Comparison of ENCODE assay signal across 8 cellular contexts in the genomic region with DNA sequence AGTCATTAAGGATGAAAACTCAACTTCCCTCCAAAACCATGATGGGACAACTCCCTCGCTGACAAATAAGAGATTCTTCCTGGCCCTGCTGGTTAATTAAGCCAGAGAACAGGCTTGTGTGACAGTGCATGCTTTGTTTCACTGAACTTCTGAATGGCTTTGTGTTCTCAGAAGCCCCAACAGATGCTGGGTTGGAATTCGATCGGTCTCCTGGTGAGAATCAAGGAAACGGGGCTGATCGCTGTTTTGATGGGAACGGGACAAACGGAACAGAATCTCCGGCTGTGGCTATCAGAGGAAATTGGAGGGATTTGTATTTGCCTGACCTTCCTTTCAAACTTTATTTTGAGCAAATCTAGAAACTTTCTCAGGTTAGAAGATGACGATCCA. TPM values are rescaled to one million over a fixed set of nuclear protein-coding genes. Genes with fewer than 3 reads are reported as not detected.
DNase-seq lines count a peak whose midpoint lies in the region; ATAC-seq, FAIRE-seq and TF ChIP-seq lines count a peak whose summit lies in the region.

No MANE protein-coding gene starts in this region.

- H3K27me3 ChIP-seq in ectodermal cell (ENCODE audit: control insufficient read depth, insufficient read depth, low read length, poor library complexity, severe bottlenecking) = no peaks in the 10 kb centered on the region

- WGBS in ectodermal cell, 2 experiments = 10 to 15% methylated on average over 9 of the region's 9 CpGs

- H3K27ac Mint-ChIP-seq in activated naive CD4-positive, alpha-beta T cell treated with anti-CD3 and anti-CD28 coated beads, Interleukin-2, amount 50 U/mL, for 72 hours = peak overlapping the region; percentile 50 to 73

- FAIRE-seq in urothelium cell line (lab: Jason Lieb, UNC) = peak; percentile 46

- H3K9me3 Mint-ChIP-seq in activated naive CD4-positive, alpha-beta T cell treated with anti-CD3 and anti-CD28 coated beads, Interleukin-2, amount 50 U/mL, for 72 hours = no peaks in the 10 kb centered on the region

- no peak for DNase-seq in activated naive CD4-positive, alpha-beta T cell treated with anti-CD3 and anti-CD28 coated beads, Interleukin-2, amount 50 U/mL, for 72 hours (ENCODE audit: low spot score in 2 of 2)
- DNase-seq in activated naive CD4-positive, alpha-beta T cell treated with anti-CD3 and anti-CD28 coated beads, Interleukin-2, amount 50 U/mL, for 16 hours = no peak
- DNase-seq in mucosa of descending colon = no peak
- DNase-seq in urothelium cell line (ENCODE audit: low spot score) = no peak
- no peak for DNase-seq in DMS53 treated with DMSO at 0.1 percent for 48 hours (lab: John Stamatoyannopoulos, UW; ENCODE audit: unreplicated experiment)

- H3K36me3 ChIP-seq in ectodermal cell (ENCODE audit: control insufficient read depth, insufficient read depth, low read length) = no peaks in the 10 kb centered on the region
- no peaks in the 10 kb centered on the region for H3K36me3 ChIP-seq in mucosa of descending colon (ENCODE audit: low read depth)

- intact Hi-C loops in mucosa of descending colon (cut with DNase I, micrococcal nuclease) = no loop called here

- no peak for ATAC-seq in activated naive CD4-positive, alpha-beta T cell treated with anti-CD3 and anti-CD28 coated beads, Interleukin-2, amount 50 U/mL, for 72 hours
- peak; percentile 43 for ATAC-seq in mucosa of descending colon
- ATAC-seq in HG02870 (IDR thresholded peaks at IDR 0.05; ENCODE audit: unreplicated experiment) = no peak
- ATAC-seq in HG03097 (IDR thresholded peaks at IDR 0.05; ENCODE audit: low FRiP score, unreplicated experiment) = no peak

- H3K4me3 ChIP-seq in ectodermal cell (ENCODE audit: insufficient read depth, low read depth, low read length) (no peak overlapping the region), mucosa of descending colon (no peak overlapping the region)

- H3K4me1 ChIP-seq in ectodermal cell (ENCODE audit: control insufficient read depth, insufficient read depth, low read length) (peaks cover 51% of the 10 kb centered on the region), mucosa of descending colon (ENCODE audit: low read depth) (peaks cover 37% of the 10 kb centered on the region)

- peak overlapping the region; percentile 89 for H3K27ac ChIP-seq in ectodermal cell (ENCODE audit: insufficient read depth, low read depth, low read length, poor library complexity, severe bottlenecking)

- H3K9me3 ChIP-seq in ectodermal cell (ENCODE audit: control insufficient read depth, low read length) (no peaks in the 10 kb centered on the region), mucosa of descending colon (no peaks in the 10 kb centered on the region)

- TF ChIP-seq CTCF in mucosa of descending colon (IDR thresholded peaks at IDR 0.05) = no peak

- H3K36me3 Mint-ChIP-seq in activated naive CD4-positive, alpha-beta T cell treated with anti-CD3 and anti-CD28 coated beads, Interleukin-2, amount 50 U/mL, for 72 hours = peaks cover 0 to 4% of the 10 kb centered on the region in 2 donors

RNA-seq across cellular contexts. Expression of a gene that starts 43.8 kb away (rescaled TPM):
- 10 to 100 TPM in 1 of 2 donors, 1 to 10 TPM in 1; 3.6 to 91.9 TPM for total RNA-seq in activated naive CD4-positive, alpha-beta T cell treated with anti-CD3 and anti-CD28 coated beads, Interleukin-2, amount 50 U/mL, for 72 hours
- 319 TPM for polyA plus RNA-seq in ectodermal cell (2013, experiment 1 of 4)
- 320 TPM for polyA plus RNA-seq in ectodermal cell (2013, experiment 2 of 4)
- 236 TPM for polyA plus RNA-seq in ectodermal cell (2013, experiment 3 of 4)
- polyA plus RNA-seq in ectodermal cell (2013, experiment 4 of 4) = 242 TPM
- 10 to 100 TPM in 2 of 3 donors, 1 to 10 TPM in 1; 5.5 to 17.3 (median 12.7) TPM for total RNA-seq in mucosa of descending colon
